Comparison of ENCODE assay signal across 19 cellular contexts in genomic region chr18:58102875-58103274, GRCh38. TPM values are rescaled to one million over a fixed set of nuclear protein-coding genes. Genes with fewer than 3 reads are reported as not detected.
DNase-seq lines count a peak whose midpoint lies in the region; ATAC-seq and TF ChIP-seq lines count a peak whose summit lies in the region.
"Had no signal": no experiment of that assay in that cellular context is flagged by ENCODE, and none has a peak within 500 bp of the region (broad histone marks: within the 10 kb centered on the region; RNA-seq: fewer than 3 reads in every experiment).

No MANE protein-coding gene starts in this region.

- H3K4me1 ChIP-seq in right atrium auricular region (peaks cover 0 to 10% of the 10 kb centered on the region in 2 donors), OCI-LY3 (ENCODE audit: low read length) (peaks cover 55% of the 10 kb centered on the region), thyroid gland (peaks cover 45 to 62% of the 10 kb centered on the region in 2 donors)
- H3K4me1 ChIP-seq: A549 had no signal

- H3K36me3 ChIP-seq in right atrium auricular region (no peaks in the 10 kb centered on the region), OCI-LY3 (replicated peaks; ENCODE audit: low read depth, low read length) (no peaks in the 10 kb centered on the region), thyroid gland (no peaks in the 10 kb centered on the region)

- ATAC-seq in left cardiac atrium (no peak), left lobe of liver (peak; percentile 94), HG03442 (IDR thresholded peaks at IDR 0.05; ENCODE audit: unreplicated experiment) (no peak)
- ATAC-seq: A549 had no signal

- DNase-seq in right atrium auricular region (ENCODE audit: low spot score) (no peak), left cardiac atrium (no peak), left lobe of liver (ENCODE audit: low spot score) (peak; percentile 68), thyroid gland (no peak), NCI-H748 treated with DMSO at 0.1 percent for 48 hours (lab: John Stamatoyannopoulos, UW) (no peak), islet precursor cell (no peak)
- DNase-seq: CD4-positive, alpha-beta T cell; DMS53; KBM-7; MV-4-11; NCI-H187; NCI-H2107; NCI-H2227 treated with DMSO at 0.1 percent for 48 hours; NK-92 treated with Interleukin-12 subunit alpha and Interleukin-12 subunit beta, amount 100 ng/mL, for 24 hours; SHP77 treated with DMSO at 0.1 percent for 48 hours; SK-N-SH had no signal

- H3K79me2 ChIP-seq in OCI-LY3 (ENCODE audit: low read length) = peaks cover 52% of the 10 kb centered on the region

- H4K20me1 ChIP-seq in OCI-LY3 (ENCODE audit: insufficient read depth, low read length) = peaks cover 48% of the 10 kb centered on the region

- TF ChIP-seq CTCF in right atrium auricular region (IDR thresholded peaks at IDR 0.05) (no peak), OCI-LY3 (IDR thresholded peaks at IDR 0.05; ENCODE audit: low read depth, low read length) (no peak), thyroid gland (IDR thresholded peaks at IDR 0.05) (no peak)

- H3K9me3 ChIP-seq in right atrium auricular region = no peaks in the 10 kb centered on the region
- no peaks in the 10 kb centered on the region for H3K9me3 ChIP-seq in OCI-LY3 (ENCODE audit: insufficient read depth, low read length)
- H3K9me3 ChIP-seq in thyroid gland = no peaks in the 10 kb centered on the region
- H3K9me3 ChIP-seq: A549, SK-N-SH had no signal

- WGBS in thyroid gland, 2 donors = 87 to 88% methylated on average over 3 of the region's 3 CpGs

- no peak overlapping the region for H3K9ac ChIP-seq in OCI-LY3 (ENCODE audit: low read length)
- H3K9ac ChIP-seq: SK-N-SH had no signal

- H2AFZ ChIP-seq in OCI-LY3 (ENCODE audit: low read depth, low read length) = no peak overlapping the region

- H3K27ac ChIP-seq in right atrium auricular region = peak overlapping the region; percentile 55 to 58
- no peak overlapping the region for H3K27ac ChIP-seq in OCI-LY3 (ENCODE audit: low read length)
- H3K27ac ChIP-seq in thyroid gland = peak overlapping the region; percentile 45 to 59 (median 47)
- H3K27ac ChIP-seq: A549 had no signal

- H3K4me3 ChIP-seq in right atrium auricular region (no peak overlapping the region), OCI-LY3 (ENCODE audit: low read length) (no peak overlapping the region), thyroid gland (replicated peaks in 1 of 3) (no peak overlapping the region)
- H3K4me3 ChIP-seq: A549 had no signal

- intact Hi-C loops in left cardiac atrium (cut with DNase I) = no loop called here
- intact Hi-C loops in thyroid gland (cut with DNase I) = no loop called here

- no peak for TF ChIP-seq POLR2A in thyroid gland (IDR thresholded peaks at IDR 0.05)

- H3K27me3 ChIP-seq in right atrium auricular region = no peaks in the 10 kb centered on the region
- H3K27me3 ChIP-seq in OCI-LY3 (ENCODE audit: low read depth, low read length) = no peaks in the 10 kb centered on the region
- H3K27me3 ChIP-seq in thyroid gland = no peaks in the 10 kb centered on the region

- H3K4me2 ChIP-seq in OCI-LY3 (ENCODE audit: low read length) = peak overlapping the region; percentile 28; the same call in 1 of the 2 replicates
- H3K4me2 ChIP-seq: A549, SK-N-SH had no signal

RNA-seq across cellular contexts. Expression of gene NEDD4L, which starts 58.8 kb away (rescaled TPM):
- total RNA-seq in right atrium auricular region (10 to 100 TPM; 45.0 to 68.0 TPM), left cardiac atrium (10 to 100 TPM; 64.9 to 98.2 TPM), left lobe of liver (22.3 TPM), thyroid gland (100 to 1,000 TPM in 1 of 4 donors, 10 to 100 TPM in 3; 61.5 to 105 (median 78.0) TPM)
